In the genomic region with DNA sequence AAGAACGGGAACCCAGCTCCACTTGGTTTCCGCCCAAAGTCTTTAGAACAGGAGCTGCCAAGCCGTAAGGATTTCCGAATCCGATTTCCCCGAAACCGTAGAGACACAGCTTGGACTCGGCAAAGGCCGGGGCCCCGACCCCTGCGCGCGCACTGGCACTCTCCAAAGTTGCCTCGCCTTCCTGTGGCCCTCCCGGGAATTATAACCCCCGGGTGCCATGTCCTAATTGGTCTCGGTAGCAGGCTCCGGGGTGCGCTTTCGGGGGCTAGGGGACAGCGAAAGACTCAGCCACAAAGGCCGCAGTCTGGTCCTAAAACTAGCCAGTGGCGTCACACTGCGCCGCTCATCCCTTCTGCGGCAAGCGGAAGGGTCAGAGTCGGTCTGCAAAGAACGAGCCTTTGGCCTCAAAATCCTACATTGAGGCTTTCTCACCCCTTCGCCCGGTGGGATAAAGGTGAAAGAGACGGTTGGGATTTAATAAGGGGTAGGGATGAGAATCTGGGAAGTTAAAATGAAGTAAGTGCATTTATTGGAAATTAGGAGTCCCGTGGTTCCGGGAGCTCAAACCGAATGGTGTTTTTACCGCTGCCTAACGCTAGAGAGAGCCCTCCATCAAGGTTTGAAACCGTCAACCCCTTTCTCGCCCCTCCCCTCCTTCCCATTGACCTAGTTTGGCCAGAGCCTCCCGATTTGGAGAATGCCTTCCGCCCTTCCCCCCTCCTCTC, we compare ENCODE assay signal across 8 cellular contexts. TPM values are rescaled to one million over a fixed set of nuclear protein-coding genes. Genes with fewer than 3 reads are reported as not detected.
DNase-seq lines count a peak whose midpoint lies in the region; ATAC-seq and TF ChIP-seq lines count a peak whose summit lies in the region.

No MANE protein-coding gene starts in this region.

- H3K27me3 Mint-ChIP-seq in activated naive CD4-positive, alpha-beta T cell treated with anti-CD3 and anti-CD28 coated beads for 36 hours (ENCODE audit: low read depth): no peaks in the 10 kb centered on the region
- peaks cover 4% of the 10 kb centered on the region for H3K27me3 Mint-ChIP-seq in nephron (ENCODE audit: low read depth)

- H3K36me3 ChIP-seq in Peyer's patch: peaks cover 0 to 3% (median 0%) of the 10 kb centered on the region in 3 donors
- H3K36me3 ChIP-seq in thymus (ENCODE audit: control insufficient read depth, insufficient read depth): peaks cover 6% of the 10 kb centered on the region

- H3K9me3 Mint-ChIP-seq in activated naive CD4-positive, alpha-beta T cell treated with anti-CD3 and anti-CD28 coated beads for 36 hours: no peaks in the 10 kb centered on the region
- no peaks in the 10 kb centered on the region for H3K9me3 Mint-ChIP-seq in nephron

- H3K27ac ChIP-seq in Peyer's patch (peak overlapping the region; percentile 78 to 98 (median 90)), thymus (ENCODE audit: low read depth) (peak overlapping the region; percentile 86)

- H3K36me3 Mint-ChIP-seq in activated naive CD4-positive, alpha-beta T cell treated with anti-CD3 and anti-CD28 coated beads for 36 hours (ENCODE audit: low read depth): peaks cover 35% of the 10 kb centered on the region
- no peaks in the 10 kb centered on the region for H3K36me3 Mint-ChIP-seq in nephron (ENCODE audit: low read depth)

- H3K27me3 ChIP-seq in Peyer's patch (no peaks in the 10 kb centered on the region), thymus (ENCODE audit: control insufficient read depth, insufficient read depth) (no peaks in the 10 kb centered on the region)

- WGBS in thymus: under 1% methylated on average over 41 of the region's 41 CpGs

- H3K4me1 ChIP-seq in Peyer's patch (peaks cover 0 to 19% (median 10%) of the 10 kb centered on the region in 4 donors), thymus (ENCODE audit: control insufficient read depth, insufficient read depth, low read length) (peaks cover 23% of the 10 kb centered on the region)

- DNase-seq in DMS 273 treated with DMSO at 0.1 percent for 48 hours (lab: John Stamatoyannopoulos, UW) (peak; percentile 65), Kasumi-1 (lab: John Stamatoyannopoulos, UW) (peak; percentile 86 to 91), Peyer's patch (peak; percentile 73 to 93 (median 78)), foreskin fibroblast (peak; percentile 91 to 97)
- peak; percentile 85 for DNase-seq in activated naive CD4-positive, alpha-beta T cell treated with anti-CD3 and anti-CD28 coated beads for 36 hours

- ATAC-seq in GM21786 (IDR thresholded peaks at IDR 0.05; ENCODE audit: unreplicated experiment): peak; percentile 72

- H3K4me1 Mint-ChIP-seq in activated naive CD4-positive, alpha-beta T cell treated with anti-CD3 and anti-CD28 coated beads for 36 hours (ENCODE audit: low read depth): peaks cover 35% of the 10 kb centered on the region
- H3K4me1 Mint-ChIP-seq in nephron: peaks cover 65% of the 10 kb centered on the region

- intact Hi-C loops in activated naive CD4-positive, alpha-beta T cell treated with anti-CD3 and anti-CD28 coated beads for 36 hours (cut with micrococcal nuclease): loop anchor here (1.0 to 2.0 kb wide), 9 partner anchors 432 to 1586 kb away; no protein-coding TSS in a partner anchor

- H3K4me3 ChIP-seq in Peyer's patch: peak overlapping the region; percentile 52 to 68 (median 58)
- peak overlapping the region; percentile 83 to 86 for H3K4me3 ChIP-seq in foreskin fibroblast (ENCODE audit: low read depth in 1 of 2, low read length in 2 of 2)
- peak overlapping the region; percentile 95 for H3K4me3 ChIP-seq in thymus (ENCODE audit: low read length)

- H3K9me3 ChIP-seq in Peyer's patch (no peaks in the 10 kb centered on the region), thymus (ENCODE audit: control insufficient read depth) (no peaks in the 10 kb centered on the region)

- no peak for TF ChIP-seq POLR2A in Peyer's patch (IDR thresholded peaks at IDR 0.05)

- CTCF ChIA-PET in activated naive CD4-positive, alpha-beta T cell treated with anti-CD3 and anti-CD28 coated beads for 36 hours (lab: Charles Lee): interaction anchor here (0.6 to 5.5 kb wide), 41 partner anchors 10 to 1405 kb away, joined by 3 to 245 read pairs (median 4); partner anchors contain the start of gene LPP

- peak overlapping the region; percentile 86 for H3K4me3 Mint-ChIP-seq in activated naive CD4-positive, alpha-beta T cell treated with anti-CD3 and anti-CD28 coated beads for 36 hours
- H3K4me3 Mint-ChIP-seq in nephron: peak overlapping the region; percentile 94 to 98 (median 97)

- TF ChIP-seq CTCF in Peyer's patch (IDR thresholded peaks at IDR 0.05) (peak; percentile 43 to 80 (median 70)), foreskin fibroblast (IDR thresholded peaks at IDR 0.05; ENCODE audit: low read depth, low read length) (peak; percentile 70), nephron (IDR thresholded peaks at IDR 0.05; ENCODE audit: unreplicated experiment in 3 of 3) (peak; percentile 76 to 78 (median 77))

- peak overlapping the region; percentile 97 for H3K27ac Mint-ChIP-seq in activated naive CD4-positive, alpha-beta T cell treated with anti-CD3 and anti-CD28 coated beads for 36 hours
- peak overlapping the region; percentile 97 to 100 (median 97) for H3K27ac Mint-ChIP-seq in nephron

RNA-seq across cellular contexts. Expression of gene BCL6, which starts 6.7 kb away (rescaled TPM):
- 10 to 100 TPM in 3 of 4 donors, 1 to 10 TPM in 1; 7.4 to 79.2 (median 25.7) TPM for total RNA-seq in Peyer's patch
- total RNA-seq in activated naive CD4-positive, alpha-beta T cell treated with anti-CD3 and anti-CD28 coated beads for 36 hours: 100 to 1,000 TPM in 1 of 2 experiments, 10 to 100 TPM in 1; 98.9 to 101 TPM
- polyA plus RNA-seq in thymus: 56.2 TPM

RNA-seq across cellular contexts. Expression of gene RTP2, which starts 36.2 kb away (rescaled TPM):
- total RNA-seq in Peyer's patch: not detected
- not detected for total RNA-seq in activated naive CD4-positive, alpha-beta T cell treated with anti-CD3 and anti-CD28 coated beads for 36 hours
- polyA plus RNA-seq in thymus: 0.02 TPM

Comparison
In these comparisons a context has a peak if more than half of its experiments do, and no peak if none do; other contexts are left out.
1. Peak in every context shown above with its lines: DNase-seq, ATAC-seq, H3K4me3 ChIP-seq and H3K27ac ChIP-seq.